Comparison of ENCODE assay signal across 1 cellular context in genomic region chr14:22565391-22565945, GRCh38.
TF ChIP-seq lines count a peak whose summit lies in the region.

No MANE protein-coding gene starts in this region.

TF ChIP-seq in GM23338, 12 proteins besides CTCF, POLR2A, EP300 and RAD21 (continued from another document):
- TF ChIP-seq ZNF462 (CRISPR knock-in tag; IDR thresholded peaks at IDR 0.05) (no peak), JUNB (IDR thresholded peaks at IDR 0.05; ENCODE audit: unreplicated experiment) (no peak), POLR2AphosphoS5 (IDR thresholded peaks at IDR 0.05; ENCODE audit: low read depth) (no peak)
